In genomic region chr4:53583513-53583912, GRCh38 we compare ENCODE assay signal across 30 cellular contexts. TPM values are rescaled to one million over a fixed set of nuclear protein-coding genes. Genes with fewer than 3 reads are reported as not detected.
"Had no signal": no experiment of that assay in that cellular context is flagged by ENCODE, and none has a peak within 500 bp of the region (broad histone marks: within the 10 kb centered on the region; RNA-seq: fewer than 3 reads in every experiment).

No MANE protein-coding gene starts in this region.

- H3K36me3 Mint-ChIP-seq: activated CD4-positive, alpha-beta memory T cell treated with anti-CD3 and anti-CD28 coated beads for 36 hours; activated naive CD8-positive, alpha-beta T cell; T-cell had no signal

- H3K4me3 Mint-ChIP-seq: activated CD4-positive, alpha-beta memory T cell treated with anti-CD3 and anti-CD28 coated beads for 36 hours; activated CD4-positive, alpha-beta T cell treated with anti-CD3 and anti-CD28 coated beads, Interleukin-2, amount 10 ng/mL, durations not matched to agents 7 days and 5 days; activated naive CD4-positive, alpha-beta T cell treated with anti-CD3 and anti-CD28 coated beads for 36 hours; activated naive CD8-positive, alpha-beta T cell; activated T-cell treated with anti-CD3 and anti-CD28 coated beads, Interleukin-2, amount 50 U/mL, for 4 hours; activated T-helper 17 cell treated with anti-CD3 and anti-CD28 coated beads, Interleukin-2, amount 50 U/mL, for 72 hours; T-cell had no signal

- H3K9ac ChIP-seq: KMS-11 had no signal

- H3K4me3 ChIP-seq: SK-N-MC had no signal

- H3K27ac ChIP-seq: KMS-11, SK-N-MC had no signal

- H3K4me1 Mint-ChIP-seq: activated CD4-positive, alpha-beta T cell treated with anti-CD3 and anti-CD28 coated beads, Interleukin-2, amount 10 ng/mL, durations not matched to agents 7 days and 5 days; activated T-helper 17 cell treated with anti-CD3 and anti-CD28 coated beads, Interleukin-2, amount 50 U/mL, for 72 hours; T-cell had no signal

- ATAC-seq: activated T-cell treated with anti-CD3 and anti-CD28 coated beads, Interleukin-2, amount 50 U/mL, for 4 hours; activated T-helper 17 cell treated with anti-CD3 and anti-CD28 coated beads, Interleukin-2, amount 50 U/mL, for 72 hours; Panc1; Right ventricle myocardium inferior; T-cell had no signal

- H3K4me2 ChIP-seq: KMS-11 had no signal

- DNase-seq: activated CD4-positive, alpha-beta memory T cell treated with anti-CD3 and anti-CD28 coated beads for 36 hours; activated CD4-positive, alpha-beta T cell treated with anti-CD3 and anti-CD28 coated beads, Interleukin-2, amount 10 ng/mL, durations not matched to agents 7 days and 5 days; activated CD4-positive, CD25-positive, alpha-beta regulatory T cell; activated CD8-positive, alpha-beta memory T cell treated with anti-CD3 and anti-CD28 coated beads for 24 hours; activated gamma-delta T cell; activated naive CD4-positive, alpha-beta T cell treated with anti-CD3 and anti-CD28 coated beads for 36 hours; activated T-cell treated with anti-CD3 and anti-CD28 coated beads, Interleukin-2, amount 50 U/mL, for 4 hours; MV-4-11; NCI-H1092 treated with DMSO at 0.1 percent for 48 hours; NCI-H1417 treated with DMSO at 0.1 percent for 48 hours; NCI-H1694; NCI-H2029; NCI-H2107; NCI-H2171 treated with DMSO at 0.1 percent for 48 hours; NCI-H345; NCI-H510A; NCI-H526 treated with DMSO at 0.1 percent for 48 hours; NCI-H82; RPMI8226; T-cell; T-helper 2 cell; T1000 had no signal

- H3K27me3 Mint-ChIP-seq: activated CD4-positive, alpha-beta T cell treated with anti-CD3 and anti-CD28 coated beads, Interleukin-2, amount 10 ng/mL, durations not matched to agents 7 days and 5 days had no signal

- H3K27ac Mint-ChIP-seq: activated CD4-positive, alpha-beta memory T cell treated with anti-CD3 and anti-CD28 coated beads for 36 hours; activated CD4-positive, alpha-beta T cell treated with anti-CD3 and anti-CD28 coated beads, Interleukin-2, amount 10 ng/mL, durations not matched to agents 7 days and 5 days; activated naive CD4-positive, alpha-beta T cell treated with anti-CD3 and anti-CD28 coated beads for 36 hours; activated naive CD8-positive, alpha-beta T cell; activated T-helper 17 cell treated with anti-CD3 and anti-CD28 coated beads, Interleukin-2, amount 50 U/mL, for 72 hours; T-cell had no signal

- H3K9me3 Mint-ChIP-seq: activated CD4-positive, alpha-beta memory T cell treated with anti-CD3 and anti-CD28 coated beads for 36 hours; activated CD4-positive, alpha-beta T cell treated with anti-CD3 and anti-CD28 coated beads, Interleukin-2, amount 10 ng/mL, durations not matched to agents 7 days and 5 days; activated T-cell treated with anti-CD3 and anti-CD28 coated beads, Interleukin-2, amount 50 U/mL, for 4 hours; activated T-helper 17 cell treated with anti-CD3 and anti-CD28 coated beads, Interleukin-2, amount 50 U/mL, for 72 hours; T-cell had no signal

RNA-seq across cellular contexts. Expression of gene LNX1, which starts 7.8 kb away (rescaled TPM):
- total RNA-seq: activated CD4-positive, alpha-beta memory T cell treated with anti-CD3 and anti-CD28 coated beads for 36 hours; activated CD4-positive, alpha-beta T cell treated with anti-CD3 and anti-CD28 coated beads, Interleukin-2, amount 10 ng/mL, durations not matched to agents 7 days and 5 days; activated T-helper 17 cell treated with anti-CD3 and anti-CD28 coated beads, Interleukin-2, amount 50 U/mL, for 72 hours; MCF 10A; OCI-LY7 had no signal
